21 cellular contexts compared by ENCODE assay signal in genomic region chr19:13329766-13330165, GRCh38.
"Had no signal": no experiment of that assay in that cellular context is flagged by ENCODE, and none has a peak within 500 bp of the region (broad histone marks: within the 10 kb centered on the region; RNA-seq: fewer than 3 reads in every experiment).

No MANE protein-coding gene starts in this region.

- H3K4me3 ChIP-seq: hepatocyte, left ventricle myocardium inferior, spleen, testis had no signal

- H3K27ac ChIP-seq: brain microvascular endothelial cell, hepatocyte, left ventricle myocardium inferior, spleen, testis, WERI-Rb-1 had no signal

- H3K9me3 ChIP-seq: testis had no signal

- H3K36me3 ChIP-seq: brain microvascular endothelial cell, left ventricle myocardium inferior, spleen, WERI-Rb-1 had no signal

- H3K4me1 ChIP-seq: left ventricle myocardium inferior, spleen, testis had no signal

- H3K27me3 ChIP-seq: brain microvascular endothelial cell, hepatocyte, testis had no signal

- H3K4me2 ChIP-seq: hepatocyte had no signal

- H3K79me2 ChIP-seq: hepatocyte had no signal

- DNase-seq: activated CD4-positive, alpha-beta T cell treated with anti-CD3 and anti-CD28 coated beads, Interleukin-2, amount 50 U/mL, for 1 hour; activated CD4-positive, CD25-positive, alpha-beta regulatory T cell treated with anti-CD3 and anti-CD28 coated beads, Interleukin-2, amount 50 U/mL, for 72 hours; activated CD8-positive, alpha-beta T cell treated with anti-CD3 and anti-CD28 coated beads, Interleukin-2, amount 10 ng/mL, durations not matched to agents 7 days and 5 days; activated gamma-delta T cell treated with Interleukin-2 at 50 U/mL for 16 hours; aorta; brain microvascular endothelial cell; caudate nucleus; effector CD4-positive, alpha-beta T cell; erythroblast; foreskin melanocyte; glutamatergic neuron; kidney glomerular epithelial cell; left ventricle myocardium inferior; midbrain; natural killer cell; spleen; stimulated activated CD4-positive, alpha-beta T cell treated with anti-CD3 and anti-CD28 coated beads, Interleukin-4, amount 100 ng/mL, for 1 hour; stimulated activated naive CD4-positive, alpha-beta T cell; testis; WERI-Rb-1 had no signal

- ATAC-seq: activated CD8-positive, alpha-beta T cell treated with anti-CD3 and anti-CD28 coated beads, Interleukin-2, amount 10 ng/mL, durations not matched to agents 7 days and 5 days; natural killer cell had no signal

- H2AFZ ChIP-seq: hepatocyte had no signal
